Comparison of ENCODE assay signal across 21 cellular contexts in the genomic region with DNA sequence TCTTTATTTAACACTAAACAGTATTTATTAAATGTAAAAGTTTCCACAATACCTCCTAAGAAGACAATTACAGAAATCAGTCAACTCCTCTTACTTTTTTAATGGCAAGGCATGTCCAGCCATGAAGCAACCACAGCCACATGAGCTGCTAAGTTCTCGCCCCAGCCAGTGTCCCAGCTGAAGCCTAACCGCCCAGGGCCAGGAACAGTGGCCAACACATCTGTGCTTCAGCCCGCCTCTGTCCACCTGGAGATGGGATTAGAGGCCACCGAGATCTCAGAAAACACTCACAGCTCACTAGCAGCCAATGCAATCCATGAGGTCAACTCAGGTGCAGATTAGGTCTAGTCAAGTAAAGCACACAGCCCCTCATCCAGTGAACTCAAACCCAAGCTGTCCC. TPM values are rescaled to one million over a fixed set of nuclear protein-coding genes. Genes with fewer than 3 reads are reported as not detected.
"Had no signal": no experiment of that assay in that cellular context is flagged by ENCODE, and none has a peak within 500 bp of the region (broad histone marks: within the 10 kb centered on the region; RNA-seq: fewer than 3 reads in every experiment).

No MANE protein-coding gene starts in this region.

- H3K36me3 ChIP-seq: esophagus squamous epithelium, lower lobe of right lung, neutrophil, spleen, transverse colon had no signal

- H3K4me1 ChIP-seq: lower lobe of right lung, spleen, transverse colon had no signal

- H3K27ac Mint-ChIP-seq: activated B cell treated with CpG ODN at 0.5 μM for 24 hours; activated naive CD8-positive, alpha-beta T cell had no signal

- H3K4me3 Mint-ChIP-seq: activated B cell treated with CpG ODN at 0.5 μM for 24 hours; activated naive CD8-positive, alpha-beta T cell; nephron had no signal

- H3K36me3 Mint-ChIP-seq: activated naive CD8-positive, alpha-beta T cell had no signal

- H3K27me3 ChIP-seq: esophagus squamous epithelium, neutrophil, spleen, transverse colon had no signal

- H3K27me3 Mint-ChIP-seq: activated B cell treated with CpG ODN at 0.5 μM for 24 hours had no signal

- H3K27ac ChIP-seq: lower lobe of right lung, neutrophil, spleen had no signal

- H3K4me1 Mint-ChIP-seq: activated B cell treated with CpG ODN at 0.5 μM for 24 hours had no signal

- ATAC-seq: left colon, mucosa of descending colon had no signal

- H3K4me3 ChIP-seq: lower lobe of right lung, mucosa of descending colon, spleen, transverse colon had no signal

- DNase-seq: activated B cell treated with CpG ODN at 0.5 μM for 24 hours; activated effector memory CD4-positive, alpha-beta T cell treated with Interleukin-2 at 50 U/mL for 16 hours; activated naive CD4-positive, alpha-beta T cell treated with Interleukin-2 at 50 U/mL for 16 hours; anterior cingulate cortex; dermis blood vessel endothelial cell; effector CD4-positive, alpha-beta T cell; esophagus squamous epithelium; foreskin melanocyte; glutamatergic neuron; hippocampal formation; left colon; lower lobe of right lung; mucosa of descending colon; spleen; stimulated activated naive CD4-positive, alpha-beta T cell; T-helper 2 cell; transverse colon had no signal

- H3K9me3 Mint-ChIP-seq: activated B cell treated with CpG ODN at 0.5 μM for 24 hours, nephron had no signal

- H3K9me3 ChIP-seq: esophagus squamous epithelium, lower lobe of right lung, mucosa of descending colon, neutrophil, spleen, transverse colon had no signal

RNA-seq across cellular contexts. Expression of a gene that starts 40.2 kb away (rescaled TPM):
- total RNA-seq: activated B cell treated with CpG ODN at 0.5 μM for 24 hours, osteocyte had no signal
